In the genomic region with DNA sequence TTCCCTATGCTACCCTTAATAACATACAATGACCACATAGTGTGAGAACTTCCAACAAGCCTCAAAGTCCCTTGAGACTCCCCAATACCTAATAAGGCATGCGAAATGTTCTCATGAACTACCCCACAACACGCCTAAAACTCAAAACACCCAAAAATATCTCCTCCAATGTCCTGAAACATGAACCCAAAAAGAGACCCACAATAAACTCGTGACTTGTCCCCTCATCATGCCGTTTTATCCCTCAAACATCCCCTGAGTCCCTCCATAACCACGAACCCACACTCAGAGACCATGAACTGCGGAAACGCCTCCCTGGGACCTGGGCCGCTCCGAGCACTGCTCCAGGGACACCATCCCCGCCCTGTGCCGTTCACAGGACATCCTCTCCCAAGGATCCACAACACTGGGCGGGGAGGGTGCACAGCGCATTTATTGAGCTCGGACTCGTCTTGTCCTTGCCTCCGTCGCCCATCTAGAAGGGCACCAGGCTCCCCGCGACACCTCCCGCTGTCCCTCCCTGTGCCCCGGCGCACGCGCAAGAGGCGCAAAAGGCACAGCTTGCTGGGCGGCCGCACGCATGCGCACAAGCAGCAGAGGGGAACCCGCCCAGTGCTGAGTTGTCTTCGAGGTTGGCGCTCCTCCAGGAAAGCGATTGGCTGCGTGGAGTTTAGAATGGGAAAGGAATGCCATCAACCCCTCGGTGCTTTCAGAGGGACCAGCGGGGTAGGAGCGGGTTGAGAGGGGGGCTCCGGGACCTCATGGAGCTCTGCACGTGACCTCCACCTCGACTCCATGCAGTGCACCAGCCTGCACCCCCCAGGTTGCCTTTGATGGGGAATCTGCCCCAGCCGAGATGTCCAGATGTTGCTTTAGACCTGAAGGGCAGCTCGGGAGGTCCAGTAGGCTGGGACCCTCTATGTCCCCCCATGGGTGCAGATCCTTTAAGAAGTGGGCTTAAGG, we compare ENCODE assay signal across 8 cellular contexts. TPM values are rescaled to one million over a fixed set of nuclear protein-coding genes. Genes with fewer than 3 reads are reported as not detected.
DNase-seq lines count a peak whose midpoint lies in the region; ATAC-seq and TF ChIP-seq lines count a peak whose summit lies in the region.

No MANE protein-coding gene starts in this region.

- TF ChIP-seq RAD21 in IMR-90 (IDR thresholded peaks at IDR 0.05; ENCODE audit: low read length) = no peak

- POLR2A ChIA-PET in IMR-90 (lab: Charles Lee; ENCODE audit: unreplicated experiment) = no interaction called here
- POLR2A ChIA-PET in activated naive CD8-positive, alpha-beta T cell treated with anti-CD3 and anti-CD28 coated beads, Interleukin-2, amount 10 ng/mL, durations not matched to agents 7 days and 5 days (lab: Charles Lee) = interaction anchor here (1.2 kb wide), 1 partner anchor 17 kb away, joined by 4 read pairs; no protein-coding TSS in a partner anchor

- H3K9me3 Mint-ChIP-seq in activated naive CD8-positive, alpha-beta T cell treated with anti-CD3 and anti-CD28 coated beads, Interleukin-2, amount 10 ng/mL, durations not matched to agents 7 days and 5 days = no peaks in the 10 kb centered on the region

- H3K4me3 ChIP-seq in AG09309 (ENCODE audit: control insufficient read depth, low read depth, low read length) (peak overlapping the region; percentile 72), IMR-90 (ENCODE audit: insufficient read depth, low read depth, low read length) (peak overlapping the region; percentile 49), SU-DHL-6 (ENCODE audit: insufficient read depth, low read length, poor library complexity, severe bottlenecking) (peak overlapping the region; percentile 57), rectal smooth muscle tissue (ENCODE audit: low read length) (peak overlapping the region; percentile 92), urinary bladder (ENCODE audit: low read depth, low read length) (peak overlapping the region; percentile 29)

- H3K79me2 ChIP-seq in SU-DHL-6 (ENCODE audit: insufficient read depth, low read length) = no peaks in the 10 kb centered on the region

- 10% methylated on average over 18 of the region's 42 CpGs; no CpG with 5 or more reads in 1 of the 2 experiments for WGBS in IMR-90 (ENCODE audit: extremely low coverage in 2 of 2, insufficient read length in 1 of 2), 2 experiments
- 6% methylated on average over 42 of the region's 42 CpGs for WGBS in urinary bladder

- H3K36me3 ChIP-seq in IMR-90 (ENCODE audit: control insufficient read depth, insufficient read depth, low read length) (no peaks in the 10 kb centered on the region), SU-DHL-6 (ENCODE audit: low read length) (no peaks in the 10 kb centered on the region), rectal smooth muscle tissue (ENCODE audit: control insufficient read depth, insufficient read depth, low read length) (no peaks in the 10 kb centered on the region), urinary bladder (ENCODE audit: insufficient read depth) (no peaks in the 10 kb centered on the region)

- H3K9me2 ChIP-seq in SU-DHL-6 (replicated peaks; ENCODE audit: insufficient read depth, low read length) = no peaks in the 10 kb centered on the region

- H3K18ac ChIP-seq in IMR-90 (ENCODE audit: low read depth, low read length) = peak overlapping the region; percentile 61

- 0 out of 2 replicates have a peak overlapping the region, but pooled peaks have one; percentile 30 for H2BK20ac ChIP-seq in IMR-90 (ENCODE audit: low read depth, low read length)

- H3K4me1 ChIP-seq in IMR-90 (ENCODE audit: control insufficient read depth, insufficient read depth, low read length) (peaks cover 2% of the 10 kb centered on the region; the same call in 1 of the 2 replicates), rectal smooth muscle tissue (ENCODE audit: control insufficient read depth, insufficient read depth, low read length) (peaks cover 7% of the 10 kb centered on the region), urinary bladder (ENCODE audit: insufficient read depth) (no peaks in the 10 kb centered on the region)

- 0 out of 4 replicates have a peak, but pooled peaks cover 0 to 7% of the 10 kb centered on the region in 2 experiments for H3K79me1 ChIP-seq in IMR-90 (ENCODE audit: low read depth in 1 of 2, low read length in 2 of 2)

- H3K27me3 Mint-ChIP-seq in activated naive CD8-positive, alpha-beta T cell treated with anti-CD3 and anti-CD28 coated beads, Interleukin-2, amount 10 ng/mL, durations not matched to agents 7 days and 5 days = no peaks in the 10 kb centered on the region

- CTCF ChIA-PET in IMR-90 (lab: Yijun Ruan, JAX) = interaction anchor here (0.5 to 1.0 kb wide), 5 partner anchors 10 to 159 kb away, joined by 3 to 5 read pairs (median 3); no protein-coding TSS in a partner anchor

- peaks cover 7% of the 10 kb centered on the region; the same call in 1 of the 2 replicates for H3K9me1 ChIP-seq in IMR-90 (ENCODE audit: insufficient read depth, low read length)

- H3K36me3 Mint-ChIP-seq in activated naive CD8-positive, alpha-beta T cell treated with anti-CD3 and anti-CD28 coated beads, Interleukin-2, amount 10 ng/mL, durations not matched to agents 7 days and 5 days = no peaks in the 10 kb centered on the region

- peak overlapping the region; percentile 83 for H3K9ac ChIP-seq in IMR-90 (ENCODE audit: low read depth, low read length)
- H3K9ac ChIP-seq in SU-DHL-6 (ENCODE audit: low read length) = peak overlapping the region; percentile 62
- H3K9ac ChIP-seq in rectal smooth muscle tissue (ENCODE audit: low read length) = peak overlapping the region; percentile 78

- H2AK5ac ChIP-seq in IMR-90 (ENCODE audit: low read depth, low read length) = peak overlapping the region; percentile 78

- DNase-seq in AG09309 (ENCODE audit: low read depth) = peak; percentile 69
- DNase-seq in IMR-90 = peak; percentile 86
- DNase-seq in activated naive CD8-positive, alpha-beta T cell treated with anti-CD3 and anti-CD28 coated beads, Interleukin-2, amount 10 ng/mL, durations not matched to agents 7 days and 5 days = peak; percentile 91
- peak; percentile 96 for DNase-seq in cardiac septum (ENCODE audit: low spot score)

- H3K4me2 ChIP-seq in IMR-90 (ENCODE audit: low read depth, low read length) (peak overlapping the region; percentile 77), SU-DHL-6 (ENCODE audit: low read depth, low read length, poor library complexity, severe bottlenecking) (peak overlapping the region; percentile 78)

- peak overlapping the region; percentile 67 for H3K56ac ChIP-seq in IMR-90 (ENCODE audit: extremely low read depth, insufficient read depth, low read length)

- dilution Hi-C loops in IMR-90 (cut with HindIII; ENCODE audit: low sequenced_read_pairs, unreplicated experiment) = no loop called here

- H3F3A ChIP-seq in SU-DHL-6 (ENCODE audit: insufficient read depth) = no peaks in the 10 kb centered on the region

- H2BK120ac ChIP-seq in IMR-90 (ENCODE audit: low read depth, low read length) = peak overlapping the region; percentile 77

- peak overlapping the region; percentile 99 for H3K14ac ChIP-seq in IMR-90 (replicated peaks; ENCODE audit: low read depth, low read length)

- peak overlapping the region; percentile 98 for H3K23ac ChIP-seq in IMR-90 (ENCODE audit: low read depth, low read length)

- peak; percentile 83 for ATAC-seq in GM19023 (IDR thresholded peaks at IDR 0.05; ENCODE audit: unreplicated experiment)
- peak; percentile 96 for ATAC-seq in IMR-90 (ENCODE audit: low read depth)
- peak; percentile 93 for ATAC-seq in activated naive CD8-positive, alpha-beta T cell treated with anti-CD3 and anti-CD28 coated beads, Interleukin-2, amount 10 ng/mL, durations not matched to agents 7 days and 5 days (ENCODE audit: low read depth)

- in situ Hi-C loops in IMR-90 (cut with MboI; ENCODE audit: low sequenced_read_pairs) = no loop called here

- H3K4me1 Mint-ChIP-seq in activated naive CD8-positive, alpha-beta T cell treated with anti-CD3 and anti-CD28 coated beads, Interleukin-2, amount 10 ng/mL, durations not matched to agents 7 days and 5 days = peaks cover 12% of the 10 kb centered on the region

- peak overlapping the region; percentile 99 for H3K4ac ChIP-seq in IMR-90 (ENCODE audit: low read depth, low read length)

- intact Hi-C loops in IMR-90 (cut with micrococcal nuclease) (no loop called here), cardiac septum (cut with DNase I) (no loop called here)

- peak overlapping the region; percentile 72 for H3K4me3 Mint-ChIP-seq in activated naive CD8-positive, alpha-beta T cell treated with anti-CD3 and anti-CD28 coated beads, Interleukin-2, amount 10 ng/mL, durations not matched to agents 7 days and 5 days

- peak overlapping the region; percentile 70 for H3K27ac ChIP-seq in IMR-90 (ENCODE audit: insufficient read depth, low read length)
- H3K27ac ChIP-seq in SU-DHL-6 (ENCODE audit: low read depth, low read length) = no peak overlapping the region
- H3K27ac ChIP-seq in rectal smooth muscle tissue (ENCODE audit: low read depth, low read length) = peak overlapping the region; percentile 95
- H3K27ac ChIP-seq in urinary bladder (ENCODE audit: low read depth) = peak overlapping the region; percentile 72

- TF ChIP-seq POLR2A in IMR-90 (IDR thresholded peaks at IDR 0.05; ENCODE audit: low read depth, low read length) = no peak

- peak overlapping the region; percentile 83 for H2AK9ac ChIP-seq in IMR-90 (replicated peaks; ENCODE audit: low read depth, low read length, poor library complexity)

- peak overlapping the region; percentile 38; the same call in 1 of the 3 replicates for H2BK15ac ChIP-seq in IMR-90 (ENCODE audit: low read depth, low read length)

- no peak for TF ChIP-seq CTCF in AG09309 (IDR thresholded peaks at IDR 0.05; ENCODE audit: control insufficient read depth, insufficient read depth, low read depth, low read length, missing control alignments)
- no peak for TF ChIP-seq CTCF in IMR-90 (conservative IDR thresholded peaks at IDR 0.05; ENCODE audit: low read depth, low read length)
- TF ChIP-seq CTCF in SU-DHL-6 (IDR thresholded peaks at IDR 0.05; ENCODE audit: insufficient read depth, low read length, poor library complexity, severe bottlenecking) = no peak

- peaks cover 6% of the 10 kb centered on the region; the same call in 1 of the 2 replicates for H3K27me3 ChIP-seq in IMR-90 (ENCODE audit: control insufficient read depth, insufficient read depth, low read length)
- H3K27me3 ChIP-seq in SU-DHL-6 (ENCODE audit: low read length) = no peaks in the 10 kb centered on the region
- H3K27me3 ChIP-seq in rectal smooth muscle tissue (ENCODE audit: control insufficient read depth, insufficient read depth, low read length) = no peaks in the 10 kb centered on the region

- peak overlapping the region; percentile 67 for H3K27ac Mint-ChIP-seq in activated naive CD8-positive, alpha-beta T cell treated with anti-CD3 and anti-CD28 coated beads, Interleukin-2, amount 10 ng/mL, durations not matched to agents 7 days and 5 days

- no peaks in the 10 kb centered on the region for H4K20me1 ChIP-seq in IMR-90 (ENCODE audit: insufficient read depth, low read length)
- no peaks in the 10 kb centered on the region for H4K20me1 ChIP-seq in SU-DHL-6 (ENCODE audit: low read depth, low read length)

- H4K8ac ChIP-seq in IMR-90 (ENCODE audit: low read depth in 2 of 2, low read length in 2 of 2) = peak overlapping the region; percentile 94 to 100

- H2BK5ac ChIP-seq in IMR-90 (ENCODE audit: low read depth, low read length, poor library complexity, severe bottlenecking) = peak overlapping the region; percentile 71

- H3K9me3 ChIP-seq in IMR-90 (ENCODE audit: control insufficient read depth, insufficient read depth, low read length) (no peaks in the 10 kb centered on the region), SU-DHL-6 (ENCODE audit: insufficient read depth, low read length) (no peaks in the 10 kb centered on the region)

- BruUV-seq in IMR-90 (replicated peaks; lab: Mats Ljungman, UMichigan) = no TSS peak

- H4K5ac ChIP-seq in IMR-90 (ENCODE audit: low read depth, low read length) = peak overlapping the region; percentile 89

- peak overlapping the region; percentile 99 for H2AFZ ChIP-seq in IMR-90 (replicated peaks; ENCODE audit: low read length, poor library complexity)
- H2AFZ ChIP-seq in SU-DHL-6 (ENCODE audit: low read depth, low read length, severe bottlenecking) = peak overlapping the region; percentile 92

- peak overlapping the region; percentile 91 for H4K91ac ChIP-seq in IMR-90 (ENCODE audit: insufficient read depth, low read depth, low read length)

RNA-seq across cellular contexts. Expression of a gene that starts 8.8 kb away (rescaled TPM):
- not detected in 2 replicates for total RNA-seq in IMR-90 (2012; rRNA removed)
- polyA plus RNA-seq in IMR-90 (2012; rRNA removed) = not detected in 2 replicates
- not detected in 2 replicates for polyA plus RNA-seq in IMR-90 (2012; cell fraction: cytosol; rRNA removed)
- not detected in 2 replicates for polyA plus RNA-seq in IMR-90 (2012; cell fraction: nucleus; rRNA removed; ENCODE audit: low replicate concordance)
- not detected for total RNA-seq in activated naive CD8-positive, alpha-beta T cell treated with anti-CD3 and anti-CD28 coated beads, Interleukin-2, amount 10 ng/mL, durations not matched to agents 7 days and 5 days
- not detected for total RNA-seq in cardiac septum
- total RNA-seq in urinary bladder = 62.3 TPM
- 170 TPM for polyA plus RNA-seq in urinary bladder

RNA-seq across cellular contexts. Expression of a gene that starts 10.5 kb away (rescaled TPM):
- not detected in 2 replicates for total RNA-seq in IMR-90 (2012; rRNA removed)
- 0.06 and 0.10 TPM in 2 replicates for polyA plus RNA-seq in IMR-90 (2012; rRNA removed)
- polyA plus RNA-seq in IMR-90 (2012; cell fraction: cytosol; rRNA removed) = 0.05 TPM in 1 of 2 replicates, not detected in the other
- 2.3 and 3.5 TPM in 2 replicates for polyA plus RNA-seq in IMR-90 (2012; cell fraction: nucleus; rRNA removed; ENCODE audit: low replicate concordance)
- total RNA-seq in activated naive CD8-positive, alpha-beta T cell treated with anti-CD3 and anti-CD28 coated beads, Interleukin-2, amount 10 ng/mL, durations not matched to agents 7 days and 5 days = under 1 TPM; 0.28 to 0.44 TPM
- 8.1 TPM for total RNA-seq in cardiac septum
- 5.9 TPM for total RNA-seq in urinary bladder
- polyA plus RNA-seq in urinary bladder = 48.4 TPM

RNA-seq across cellular contexts. Expression of a gene that starts 14.2 kb away (rescaled TPM):
- total RNA-seq in IMR-90 (2012; rRNA removed) = 0.18 TPM in 1 of 2 replicates, not detected in the other
- 2.7 and 3.9 TPM in 2 replicates for polyA plus RNA-seq in IMR-90 (2012; rRNA removed)
- polyA plus RNA-seq in IMR-90 (2012; cell fraction: cytosol; rRNA removed) = 1.0 and 7.5 TPM in 2 replicates
- 3.4 and 3.9 TPM in 2 replicates for polyA plus RNA-seq in IMR-90 (2012; cell fraction: nucleus; rRNA removed; ENCODE audit: low replicate concordance)
- total RNA-seq in activated naive CD8-positive, alpha-beta T cell treated with anti-CD3 and anti-CD28 coated beads, Interleukin-2, amount 10 ng/mL, durations not matched to agents 7 days and 5 days = not detected
- total RNA-seq in cardiac septum = 613 TPM
- total RNA-seq in urinary bladder = 26.9 TPM
- 121 TPM for polyA plus RNA-seq in urinary bladder

RNA-seq across cellular contexts. Expression of a gene that starts 18.7 kb away (rescaled TPM):
- total RNA-seq in IMR-90 (2012; rRNA removed) (not detected in 2 replicates), cardiac septum (not detected), urinary bladder (0.26 TPM)
- polyA plus RNA-seq in IMR-90 (2012; rRNA removed) (0.31 and 0.39 TPM in 2 replicates), urinary bladder (0.57 TPM)
- polyA plus RNA-seq in IMR-90 (2012; cell fraction: cytosol; rRNA removed) = 0.11 and 2.0 TPM in 2 replicates
- polyA plus RNA-seq in IMR-90 (2012; cell fraction: nucleus; rRNA removed; ENCODE audit: low replicate concordance) = 0.35 and 0.60 TPM in 2 replicates
- total RNA-seq in activated naive CD8-positive, alpha-beta T cell treated with anti-CD3 and anti-CD28 coated beads, Interleukin-2, amount 10 ng/mL, durations not matched to agents 7 days and 5 days = 1 to 10 TPM; 5.3 to 6.5 TPM

RNA-seq across cellular contexts. Expression of a gene that starts 30.2 kb away (rescaled TPM):
- total RNA-seq in IMR-90 (2012; rRNA removed) (45.8 and 53.6 TPM in 2 replicates), cardiac septum (19.0 TPM), urinary bladder (6.6 TPM)
- polyA plus RNA-seq in IMR-90 (2012; rRNA removed) (245 and 287 TPM in 2 replicates), urinary bladder (105 TPM)
- 162 and 289 TPM in 2 replicates for polyA plus RNA-seq in IMR-90 (2012; cell fraction: cytosol; rRNA removed)
- 57.5 and 83.6 TPM in 2 replicates for polyA plus RNA-seq in IMR-90 (2012; cell fraction: nucleus; rRNA removed; ENCODE audit: low replicate concordance)
- total RNA-seq in activated naive CD8-positive, alpha-beta T cell treated with anti-CD3 and anti-CD28 coated beads, Interleukin-2, amount 10 ng/mL, durations not matched to agents 7 days and 5 days = 100 to 1,000 TPM; 353 to 360 TPM

Comparison
In these comparisons a context has a peak if more than half of its experiments do, and no peak if none do; other contexts are left out.
1. H3K4me3 ChIP-seq: peak in every context shown above with its lines; median percentile 92 in rectal smooth muscle tissue; 72 in AG09309; 57 in SU-DHL-6; 49 in IMR-90; 29 in urinary bladder.
2. RNA of a gene that starts 8.8 kb away (total RNA-seq): 62.3 TPM in urinary bladder (single experiment); not detected in cardiac septum (single experiment), not detected in IMR-90 and not detected in activated naive CD8-positive, alpha-beta T cell treated with anti-CD3 and anti-CD28 coated beads, Interleukin-2, amount 10 ng/mL, durations not matched to agents 7 days and 5 days; every median in the first group is over 10 times any median in the second.
3. RNA of a gene that starts 14.2 kb away (total RNA-seq): 613 TPM in cardiac septum (single experiment) and 26.9 TPM in urinary bladder (single experiment); 0.18 TPM in IMR-90 and not detected in activated naive CD8-positive, alpha-beta T cell treated with anti-CD3 and anti-CD28 coated beads, Interleukin-2, amount 10 ng/mL, durations not matched to agents 7 days and 5 days; every median in the first group is over 10 times any median in the second.
4. Peak in every context shown above with its lines, with median percentiles within 50 percentile points of each other: DNase-seq, ATAC-seq and H3K9ac ChIP-seq.